18 cellular contexts compared by ENCODE assay signal in the genomic region with DNA sequence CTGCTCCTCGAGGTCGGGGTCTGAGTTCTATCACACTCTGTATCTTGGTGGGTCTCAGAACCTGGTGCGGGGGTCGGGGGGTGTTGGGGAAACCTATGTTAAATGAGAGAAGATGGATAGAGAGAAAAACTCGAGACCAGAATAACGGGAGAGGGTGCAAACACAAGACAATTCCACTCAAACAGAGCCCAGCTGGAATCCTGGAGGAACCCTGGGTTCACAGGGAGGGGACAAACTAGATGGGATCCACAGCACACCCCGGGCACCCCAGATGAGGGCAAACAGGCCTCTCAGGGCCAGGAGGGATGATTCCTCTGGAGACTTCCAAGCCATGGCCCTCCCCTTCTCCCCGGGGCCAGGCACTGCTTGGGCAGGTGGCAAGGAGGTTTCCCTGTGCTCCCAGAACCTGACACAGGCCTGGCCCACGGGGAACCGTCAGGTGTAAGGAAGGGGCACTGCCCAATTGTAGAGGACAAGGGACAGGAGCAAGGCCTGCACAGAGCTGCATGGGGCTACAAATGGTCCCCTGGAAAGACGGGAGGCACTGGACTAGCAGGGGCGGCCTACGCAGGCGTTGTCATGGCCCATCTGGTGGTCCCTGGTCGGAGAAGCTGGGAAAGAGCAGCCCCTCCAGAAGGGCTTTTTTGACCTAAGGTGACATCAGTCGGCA.
DNase-seq lines count a peak whose midpoint lies in the region; ATAC-seq and TF ChIP-seq lines count a peak whose summit lies in the region.
"Had no signal": no experiment of that assay in that cellular context is flagged by ENCODE, and none has a peak within 500 bp of the region (broad histone marks: within the 10 kb centered on the region; RNA-seq: fewer than 3 reads in every experiment).

No MANE protein-coding gene starts in this region.

- intact Hi-C loops in psoas muscle (cut with DNase I) = no loop called here

- H3K27ac Mint-ChIP-seq in activated CD8-positive, alpha-beta memory T cell treated with anti-CD3 and anti-CD28 coated beads, Interleukin-2, amount 10 ng/mL, durations not matched to agents 7 days and 5 days = no peak overlapping the region
- no peak overlapping the region for H3K27ac Mint-ChIP-seq in stimulated activated memory B cell treated with anti-CD40 and anti-IgM and Interleukin-4, amounts not matched to agents 10 μg/mL and 1 μg/mL and 100 μg/mL, for 72 hours
- H3K27ac Mint-ChIP-seq: CD8-positive, alpha-beta T cell; H9 had no signal

- peak; percentile 16 for DNase-seq in activated CD8-positive, alpha-beta memory T cell treated with anti-CD3 and anti-CD28 coated beads, Interleukin-2, amount 10 ng/mL, durations not matched to agents 7 days and 5 days
- no peak for DNase-seq in activated CD8-positive, alpha-beta memory T cell treated with anti-CD3 and anti-CD28 coated beads, Interleukin-2, amount 50 U/mL, for 4 hours
- DNase-seq in H7 = peak; percentile 29
- peak; percentile 20 for DNase-seq in lung (ENCODE audit: low spot score)
- peak; percentile 4 to 30 for DNase-seq in psoas muscle
- no peak for DNase-seq in GM13977 (ENCODE audit: low spot score)
- DNase-seq: DMS53, H9, KG1, NCI-H187, NCI-H2107, NCI-H510A, NCI-H774, SHP77 had no signal

- H3K4me3 Mint-ChIP-seq in activated CD8-positive, alpha-beta memory T cell treated with anti-CD3 and anti-CD28 coated beads, Interleukin-2, amount 10 ng/mL, durations not matched to agents 7 days and 5 days = no peak overlapping the region
- no peak overlapping the region for H3K4me3 Mint-ChIP-seq in stimulated activated memory B cell treated with anti-CD40 and anti-IgM and Interleukin-4, amounts not matched to agents 10 μg/mL and 1 μg/mL and 100 μg/mL, for 72 hours
- H3K4me3 Mint-ChIP-seq: CD8-positive, alpha-beta T cell; H9 had no signal

- no peaks in the 10 kb centered on the region for H3K4me1 ChIP-seq in lung (ENCODE audit: control insufficient read depth in 2 of 2, insufficient read depth in 2 of 2, low read length in 2 of 2)
- no peaks in the 10 kb centered on the region for H3K4me1 ChIP-seq in psoas muscle
- H3K4me1 ChIP-seq: A549 had no signal

- H3K36me3 ChIP-seq in H7 (replicated peaks; ENCODE audit: control insufficient read depth, insufficient read depth, low read length) (no peaks in the 10 kb centered on the region), lung (ENCODE audit: control insufficient read depth in 2 of 2, insufficient read depth in 2 of 2, low read length in 2 of 2) (no peaks in the 10 kb centered on the region), psoas muscle (ENCODE audit: insufficient read depth in 1 of 2, low read depth in 1 of 2) (no peaks in the 10 kb centered on the region)
- H3K36me3 ChIP-seq: BLaER1 had no signal

- H3K36me3 Mint-ChIP-seq in activated CD8-positive, alpha-beta memory T cell treated with anti-CD3 and anti-CD28 coated beads, Interleukin-2, amount 10 ng/mL, durations not matched to agents 7 days and 5 days = no peaks in the 10 kb centered on the region
- H3K36me3 Mint-ChIP-seq in stimulated activated memory B cell treated with anti-CD40 and anti-IgM and Interleukin-4, amounts not matched to agents 10 μg/mL and 1 μg/mL and 100 μg/mL, for 72 hours = no peaks in the 10 kb centered on the region
- H3K36me3 Mint-ChIP-seq: CD8-positive, alpha-beta T cell had no signal

- H3K9me3 ChIP-seq in lung (ENCODE audit: control insufficient read depth in 2 of 2, insufficient read depth in 1 of 2, low read length in 1 of 2) = no peaks in the 10 kb centered on the region
- H3K9me3 ChIP-seq in psoas muscle = no peaks in the 10 kb centered on the region
- H3K9me3 ChIP-seq: A549 had no signal

- no peaks in the 10 kb centered on the region for H3K27me3 Mint-ChIP-seq in activated CD8-positive, alpha-beta memory T cell treated with anti-CD3 and anti-CD28 coated beads, Interleukin-2, amount 10 ng/mL, durations not matched to agents 7 days and 5 days
- peaks cover 17% of the 10 kb centered on the region for H3K27me3 Mint-ChIP-seq in stimulated activated memory B cell treated with anti-CD40 and anti-IgM and Interleukin-4, amounts not matched to agents 10 μg/mL and 1 μg/mL and 100 μg/mL, for 72 hours

- 91 to 93% methylated on average over 16 of the region's 16 CpGs for WGBS in lung, 2 donors
- WGBS in psoas muscle, 3 donors = 87 to 92% (median 92%) methylated on average over 16 of the region's 16 CpGs

- in situ Hi-C loops in GM13977 (cut with MboI; ENCODE audit: low pct_unique_long_range_greater_than_20kb, low sequenced_read_pairs, unreplicated experiment) = no loop called here

- TF ChIP-seq CTCF in lung (IDR thresholded peaks at IDR 0.05; ENCODE audit: control extremely low read depth, extremely low read depth) (no peak), psoas muscle (IDR thresholded peaks at IDR 0.05) (no peak), GM13977 (IDR thresholded peaks at IDR 0.05; ENCODE audit: extremely low read depth, insufficient read depth, missing control alignments) (no peak)

- no peaks in the 10 kb centered on the region for H3K9me3 Mint-ChIP-seq in activated CD8-positive, alpha-beta memory T cell treated with anti-CD3 and anti-CD28 coated beads, Interleukin-2, amount 10 ng/mL, durations not matched to agents 7 days and 5 days (ENCODE audit: low read depth)
- no peaks in the 10 kb centered on the region for H3K9me3 Mint-ChIP-seq in stimulated activated memory B cell treated with anti-CD40 and anti-IgM and Interleukin-4, amounts not matched to agents 10 μg/mL and 1 μg/mL and 100 μg/mL, for 72 hours
- H3K9me3 Mint-ChIP-seq: CD8-positive, alpha-beta T cell; H9 had no signal

- no peak overlapping the region for H3K4me3 ChIP-seq in H7 (ENCODE audit: insufficient read depth, low read depth, low read length)
- H3K4me3 ChIP-seq in lung = no peak overlapping the region
- H3K4me3 ChIP-seq in psoas muscle = no peak overlapping the region
- H3K4me3 ChIP-seq: A549, BLaER1 had no signal

- H3K27ac ChIP-seq in lung (ENCODE audit: low read depth in 1 of 2, low read length in 1 of 2) = no peak overlapping the region
- no peak overlapping the region for H3K27ac ChIP-seq in psoas muscle
- H3K27ac ChIP-seq: A549, BLaER1 had no signal

- peaks cover 17% of the 10 kb centered on the region for H3K4me1 Mint-ChIP-seq in activated CD8-positive, alpha-beta memory T cell treated with anti-CD3 and anti-CD28 coated beads, Interleukin-2, amount 10 ng/mL, durations not matched to agents 7 days and 5 days
- H3K4me1 Mint-ChIP-seq in stimulated activated memory B cell treated with anti-CD40 and anti-IgM and Interleukin-4, amounts not matched to agents 10 μg/mL and 1 μg/mL and 100 μg/mL, for 72 hours = no peaks in the 10 kb centered on the region

- H3K27me3 ChIP-seq in H7 (ENCODE audit: control insufficient read depth, insufficient read depth, low read length) (no peaks in the 10 kb centered on the region), lung (ENCODE audit: control insufficient read depth, insufficient read depth) (no peaks in the 10 kb centered on the region), psoas muscle (ENCODE audit: insufficient read depth in 3 of 3, low read length in 2 of 3) (peaks cover 0 to 4% (median 3%) of the 10 kb centered on the region in 3 donors)

- CTCF ChIA-PET in activated CD8-positive, alpha-beta memory T cell treated with anti-CD3 and anti-CD28 coated beads, Interleukin-2, amount 10 ng/mL, durations not matched to agents 7 days and 5 days (lab: Charles Lee) = no interaction called here

- no peak for ATAC-seq in activated CD8-positive, alpha-beta memory T cell treated with anti-CD3 and anti-CD28 coated beads, Interleukin-2, amount 10 ng/mL, durations not matched to agents 7 days and 5 days
- ATAC-seq in lung (ENCODE audit: insufficient read depth, low FRiP score) = no peak
- ATAC-seq in psoas muscle = no peak
- ATAC-seq in stimulated activated memory B cell treated with anti-CD40 and anti-IgM and Interleukin-4, amounts not matched to agents 10 μg/mL and 1 μg/mL and 100 μg/mL, for 72 hours = no peak
- ATAC-seq: A549; CD8-positive, alpha-beta T cell had no signal

Comparison
In these comparisons a context has a peak if more than half of its experiments do, and no peak if none do; other contexts are left out.
1. DNase-seq: peak in activated CD8-positive, alpha-beta memory T cell treated with anti-CD3 and anti-CD28 coated beads, Interleukin-2, amount 10 ng/mL, durations not matched to agents 7 days and 5 days (single experiment), H7 (single experiment), lung (single experiment) and psoas muscle (2 of 2); none in activated CD8-positive, alpha-beta memory T cell treated with anti-CD3 and anti-CD28 coated beads, Interleukin-2, amount 50 U/mL, for 4 hours (single experiment) and GM13977 (single experiment).